10 cellular contexts compared by ENCODE assay signal in the genomic region with DNA sequence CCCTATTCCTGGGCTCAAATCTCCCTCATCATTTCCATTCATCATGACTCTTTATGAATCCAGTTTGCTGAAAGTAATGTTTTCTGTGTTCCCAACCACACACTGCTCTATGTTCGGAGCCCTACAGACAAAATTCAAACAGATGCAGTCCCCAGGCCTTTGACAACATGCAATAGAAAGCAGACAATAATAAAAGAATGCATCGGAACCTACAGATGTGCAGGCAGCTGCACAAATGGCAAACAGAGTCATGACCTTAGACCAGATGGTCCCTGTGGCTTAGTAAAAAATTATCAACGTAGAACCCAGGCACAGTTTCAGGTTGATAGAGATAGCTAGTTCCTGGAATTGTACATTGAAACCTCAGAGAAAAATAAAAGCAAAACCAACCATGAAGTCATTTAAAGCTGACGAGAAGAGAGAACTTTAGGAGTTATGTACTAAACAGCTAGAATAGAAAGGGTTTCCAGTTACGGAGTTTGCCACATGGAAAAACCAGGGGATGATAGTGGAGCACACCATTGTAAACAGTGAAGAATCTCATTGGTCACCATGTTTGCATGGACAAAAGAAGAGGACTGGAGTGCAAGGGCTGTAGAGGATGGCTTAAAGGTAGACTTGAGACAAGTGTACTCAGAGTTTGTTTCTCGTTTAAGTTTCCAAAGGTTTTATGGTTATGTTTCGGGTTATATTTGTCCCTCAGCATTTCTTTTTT. TPM values are rescaled to one million over a fixed set of nuclear protein-coding genes. Genes with fewer than 3 reads are reported as not detected.
DNase-seq lines count a peak whose midpoint lies in the region; ATAC-seq, FAIRE-seq and TF ChIP-seq lines count a peak whose summit lies in the region.
"Had no signal": no experiment of that assay in that cellular context is flagged by ENCODE, and none has a peak within 500 bp of the region (broad histone marks: within the 10 kb centered on the region; RNA-seq: fewer than 3 reads in every experiment).

No MANE protein-coding gene starts in this region.

- no peaks in the 10 kb centered on the region for H3K9me3 Mint-ChIP-seq in activated naive CD4-positive, alpha-beta T cell treated with anti-CD3 and anti-CD28 coated beads, Interleukin-2, amount 10 ng/mL, durations not matched to agents 7 days and 5 days

- no peak overlapping the region for H3K27ac ChIP-seq in RWPE1
- H3K27ac ChIP-seq in coronary artery, result no peak overlapping the region

- no peaks in the 10 kb centered on the region for H3K27me3 Mint-ChIP-seq in activated naive CD4-positive, alpha-beta T cell treated with anti-CD3 and anti-CD28 coated beads, Interleukin-2, amount 10 ng/mL, durations not matched to agents 7 days and 5 days

- POLR2A ChIA-PET in RWPE1 (lab: Yijun Ruan, JAX; ENCODE audit: low non-redundant PET), result interaction anchor here (1.0 kb wide), 1 partner anchor 23 kb away, joined by 3 read pairs; a partner anchor contains a TSS

- CTCF ChIA-PET in activated naive CD4-positive, alpha-beta T cell treated with anti-CD3 and anti-CD28 coated beads, Interleukin-2, amount 10 ng/mL, durations not matched to agents 7 days and 5 days (lab: Charles Lee), result interaction anchor here (0.6 to 3.7 kb wide), 6 partner anchors 22 to 597 kb away, joined by 3 to 22 read pairs (median 4); a partner anchor contains a TSS
- CTCF ChIA-PET in RWPE1 (lab: Yijun Ruan, JAX), result interaction anchor here (0.9 kb wide), 1 partner anchor 126 kb away, joined by 3 read pairs; no protein-coding TSS in a partner anchor

- TF ChIP-seq CTCF in omental fat pad (IDR thresholded peaks at IDR 0.05), result no peak
- no peak for TF ChIP-seq CTCF in RWPE1 (conservative IDR thresholded peaks at IDR 0.05; ENCODE audit: low read depth)
- TF ChIP-seq CTCF in coronary artery (IDR thresholded peaks at IDR 0.05), result no peak

- peak overlapping the region; percentile 78 for H3K4me3 Mint-ChIP-seq in activated naive CD4-positive, alpha-beta T cell treated with anti-CD3 and anti-CD28 coated beads, Interleukin-2, amount 10 ng/mL, durations not matched to agents 7 days and 5 days

- H3K27ac Mint-ChIP-seq in activated naive CD4-positive, alpha-beta T cell treated with anti-CD3 and anti-CD28 coated beads, Interleukin-2, amount 10 ng/mL, durations not matched to agents 7 days and 5 days, result peak overlapping the region; percentile 100

- H3K4me1 Mint-ChIP-seq in activated naive CD4-positive, alpha-beta T cell treated with anti-CD3 and anti-CD28 coated beads, Interleukin-2, amount 10 ng/mL, durations not matched to agents 7 days and 5 days, result peaks cover 82% of the 10 kb centered on the region

- peak; percentile 74 for FAIRE-seq in GM18507 (lab: Jason Lieb, UNC)

- DNase-seq in GM18507 (ENCODE audit: extremely low spot score, insufficient read length, low read depth), result no peak
- peak; percentile 44 for DNase-seq in activated naive CD4-positive, alpha-beta T cell treated with anti-CD3 and anti-CD28 coated beads, Interleukin-2, amount 10 ng/mL, durations not matched to agents 7 days and 5 days
- no peak for DNase-seq in omental fat pad (ENCODE audit: low spot score)
- no peak for DNase-seq in SHP77 (lab: John Stamatoyannopoulos, UW)
- no peak for DNase-seq in RWPE1 (ENCODE audit: low spot score)
- DNase-seq in coronary artery (ENCODE audit: low spot score), result no peak
- DNase-seq: effector CD8-positive, alpha-beta T cell; left colon had no signal

- H3K36me3 Mint-ChIP-seq in activated naive CD4-positive, alpha-beta T cell treated with anti-CD3 and anti-CD28 coated beads, Interleukin-2, amount 10 ng/mL, durations not matched to agents 7 days and 5 days, result peaks cover 10% of the 10 kb centered on the region

- no peak overlapping the region for H3K4me3 ChIP-seq in coronary artery

- ATAC-seq in GM21367 (IDR thresholded peaks at IDR 0.05; ENCODE audit: unreplicated experiment) (peak; percentile 76), HG03196 (IDR thresholded peaks at IDR 0.05; ENCODE audit: unreplicated experiment) (peak; percentile 81), omental fat pad (ENCODE audit: low FRiP score) (no peak)
- ATAC-seq: left colon had no signal

RNA-seq across cellular contexts. Expression of a gene that starts 23.2 kb away (rescaled TPM):
- 10 to 100 TPM; 22.7 to 37.7 (median 28.2) TPM for total RNA-seq in omental fat pad
